9 cellular contexts compared by ENCODE assay signal in genomic region chr7:43591551-43592180, GRCh38. TPM values are rescaled to one million over a fixed set of nuclear protein-coding genes. Genes with fewer than 3 reads are reported as not detected.
A peak's percentile ranks its signal among the peaks of the same experiment; 100 is the strongest.
DNase-seq lines count a peak whose midpoint lies in the region; ATAC-seq and TF ChIP-seq lines count a peak whose summit lies in the region.
"Had no signal": no experiment of that assay in that cellular context is flagged by ENCODE, and none has a peak within 500 bp of the region (broad histone marks: within the 10 kb centered on the region; RNA-seq: fewer than 3 reads in every experiment).

No MANE protein-coding gene starts in this region.

- no peak for TF ChIP-seq CTCF in WTC11 (IDR thresholded peaks at IDR 0.05)
- TF ChIP-seq CTCF in right lobe of liver (IDR thresholded peaks at IDR 0.05) = no peak
- no peak for TF ChIP-seq CTCF in endodermal cell (conservative IDR thresholded peaks at IDR 0.05)

- H3K4me3 ChIP-seq in right lobe of liver (no peak overlapping the region), endodermal cell (ENCODE audit: low read length) (no peak overlapping the region), H7 (ENCODE audit: insufficient read depth, low read depth, low read length) (no peak overlapping the region)

- H3K4me1 Mint-ChIP-seq in WTC11 (peaks cover 11% of the 10 kb centered on the region), endodermal cell (peaks cover 10% of the 10 kb centered on the region)

- H3K4me3 Mint-ChIP-seq in WTC11 (no peak overlapping the region), endodermal cell (no peak overlapping the region)

- CTCF ChIA-PET in WTC11 (lab: Charles Lee) = interaction anchor here (1.6 kb wide), 1 partner anchor 9 kb away, joined by 7 read pairs; the partner anchor contains the start of gene STK17A

- TF ChIP-seq POLR2A in right lobe of liver (IDR thresholded peaks at IDR 0.05) = no peak

- H3K9me3 Mint-ChIP-seq in WTC11 = no peaks in the 10 kb centered on the region
- H3K9me3 Mint-ChIP-seq in endodermal cell = no peaks in the 10 kb centered on the region

- 36% methylated on average over 4 of the region's 4 CpGs for WGBS in right lobe of liver (ENCODE audit: insufficient coverage, low coverage, low lambda C conversion rate, missing lambda C conversion rate)
- 75 to 78% methylated on average over 2 to 3 of the region's 4 CpGs for WGBS in endodermal cell (ENCODE audit: insufficient coverage in 1 of 2, insufficient read length in 1 of 2), 2 experiments

- H3K27ac Mint-ChIP-seq in WTC11 (0 out of 2 replicates have a peak overlapping the region, but pooled peaks have one; percentile 21), endodermal cell (no peak overlapping the region)

- no peak overlapping the region for H3K9ac ChIP-seq in endodermal cell (ENCODE audit: extremely low read depth, low read length, poor library complexity, severe bottlenecking)

- POLR2A ChIA-PET in WTC11 (lab: Charles Lee) = interaction anchor here (0.9 kb wide), 1 partner anchor 15 kb away, joined by 5 read pairs; no protein-coding TSS in a partner anchor

- no peaks in the 10 kb centered on the region for H3K36me3 ChIP-seq in right lobe of liver
- peaks cover 3% of the 10 kb centered on the region for H3K36me3 ChIP-seq in endodermal cell (ENCODE audit: control insufficient read depth, insufficient read depth, low read length)
- no peaks in the 10 kb centered on the region for H3K36me3 ChIP-seq in H7 (replicated peaks; ENCODE audit: control insufficient read depth, insufficient read depth, low read length)

- no peaks in the 10 kb centered on the region for H3K9me3 ChIP-seq in right lobe of liver
- no peaks in the 10 kb centered on the region for H3K9me3 ChIP-seq in endodermal cell (ENCODE audit: control insufficient read depth, low read length)

- H3K36me3 Mint-ChIP-seq in WTC11 = no peaks in the 10 kb centered on the region; the same call in 1 of the 2 replicates
- peaks cover 6% of the 10 kb centered on the region for H3K36me3 Mint-ChIP-seq in endodermal cell (ENCODE audit: low read depth)

- intact Hi-C loops in right lobe of liver (cut with DNase I) = no loop called here

- H3K27ac ChIP-seq in right lobe of liver = peak overlapping the region in 1 of 3 donors; percentile 8
- no peak overlapping the region for H3K27ac ChIP-seq in endodermal cell (ENCODE audit: low read depth, low read length)

- no peaks in the 10 kb centered on the region for H3K27me3 Mint-ChIP-seq in WTC11 (ENCODE audit: low read depth)
- no peaks in the 10 kb centered on the region for H3K27me3 Mint-ChIP-seq in endodermal cell (ENCODE audit: insufficient read depth)

- H3K4me1 ChIP-seq in right lobe of liver (peaks cover 0 to 14% (median 0%) of the 10 kb centered on the region in 4 donors), endodermal cell (ENCODE audit: control insufficient read depth, insufficient read depth, low read length) (no peaks in the 10 kb centered on the region)

- peak; percentile 30 for ATAC-seq in HG02798 (IDR thresholded peaks at IDR 0.05; ENCODE audit: poor library complexity, unreplicated experiment)
- ATAC-seq in WTC11 = no peak
- ATAC-seq in right lobe of liver = peak in 3 of 4 donors; percentile 38 to 78 (median 58)
- ATAC-seq in GM19397 (IDR thresholded peaks at IDR 0.05; ENCODE audit: unreplicated experiment) = no peak

- DNase-seq in EH (ENCODE audit: low read depth) (peak; percentile 60), WTC11 (ENCODE audit: low spot score) (no peak), right lobe of liver (no peak), endodermal cell (no peak), DMS114 treated with DMSO at 0.1 percent for 48 hours (lab: John Stamatoyannopoulos, UW; ENCODE audit: unreplicated experiment) (no peak), H7 (no peak)
- DNase-seq: erythroblast had no signal

- H3K27me3 ChIP-seq in right lobe of liver (no peaks in the 10 kb centered on the region), endodermal cell (ENCODE audit: control insufficient read depth, insufficient read depth, low read length, poor library complexity, severe bottlenecking) (no peaks in the 10 kb centered on the region), H7 (ENCODE audit: control insufficient read depth, insufficient read depth, low read length) (no peaks in the 10 kb centered on the region)

TF ChIP-seq in WTC11, 78 proteins besides CTCF, POLR2A, EP300 and RAD21 (continues in another document):
- TF ChIP-seq FOXP1 (CRISPR knock-in tag; IDR thresholded peaks at IDR 0.05; ENCODE audit: borderline replicate concordance) (no peak), FOXK1 (CRISPR knock-in tag; IDR thresholded peaks at IDR 0.05) (no peak), USF2 (CRISPR knock-in tag; IDR thresholded peaks at IDR 0.05) (no peak), JAZF1 (CRISPR knock-in tag; IDR thresholded peaks at IDR 0.05) (no peak), ZBTB21 (CRISPR knock-in tag; IDR thresholded peaks at IDR 0.05; ENCODE audit: borderline replicate concordance) (no peak), GRHL2 (CRISPR knock-in tag; IDR thresholded peaks at IDR 0.05; ENCODE audit: insufficient replicate concordance, severe bottlenecking) (no peak), MLX (CRISPR knock-in tag; IDR thresholded peaks at IDR 0.05) (no peak), ZMAT4 (CRISPR knock-in tag; IDR thresholded peaks at IDR 0.05) (no peak), TP53 (CRISPR knock-in tag; IDR thresholded peaks at IDR 0.05) (no peak), KAT7 (CRISPR knock-in tag; IDR thresholded peaks at IDR 0.05; ENCODE audit: borderline replicate concordance) (no peak), ATF6 (CRISPR knock-in tag; IDR thresholded peaks at IDR 0.05) (no peak), ZNF219 (CRISPR knock-in tag; IDR thresholded peaks at IDR 0.05; ENCODE audit: borderline replicate concordance) (no peak), FOXP4 (CRISPR knock-in tag; IDR thresholded peaks at IDR 0.05) (no peak), GTF2I (CRISPR knock-in tag; conservative IDR thresholded peaks at IDR 0.05) (no peak), MAX (CRISPR knock-in tag; IDR thresholded peaks at IDR 0.05) (no peak), CREB1 (CRISPR knock-in tag; IDR thresholded peaks at IDR 0.05) (no peak), ZNF671 (CRISPR knock-in tag; IDR thresholded peaks at IDR 0.05) (no peak)

RNA-seq across cellular contexts. Expression of gene STK17A, which starts 8.8 kb away (rescaled TPM):
- total RNA-seq in WTC11 (2021) (12.2 to 17.6 TPM (median 15.1 TPM) in 3 replicates), right lobe of liver (10 to 100 TPM in 3 of 6 experiments, 1 to 10 TPM in 3; 1.7 to 20.9 (median 7.9) TPM), endodermal cell (10 to 100 TPM; 15.6 to 18.4 TPM)
- polyA plus RNA-seq in endodermal cell (2013, experiment 1 of 2) = 10.0 TPM
- 9.3 TPM for polyA plus RNA-seq in endodermal cell (2013, experiment 2 of 2)
- 12.6 and 15.3 TPM in 2 replicates for total RNA-seq in H7 (2014; rRNA removed; shearing (Covaris generic))

Comparison
In these comparisons a context has a peak if more than half of its experiments do, and no peak if none do; other contexts are left out.
1. ATAC-seq: peak in HG02798 (single experiment) and right lobe of liver (3 of 4); none in WTC11 (single experiment) and GM19397 (single experiment).